ENCODE assay signal across 2 cellular contexts in genomic region chr7:78510580-78511188, GRCh38.
TF ChIP-seq lines count a peak whose summit lies in the region.

No MANE protein-coding gene starts in this region.

TF ChIP-seq in GM23338, 12 proteins besides CTCF, POLR2A, EP300 and RAD21 (continued from another document):
- TF ChIP-seq ZNF462 (CRISPR knock-in tag; IDR thresholded peaks at IDR 0.05): no peak
- TF ChIP-seq NANOG (IDR thresholded peaks at IDR 0.05; ENCODE audit: borderline replicate concordance): no peak
- no peak for TF ChIP-seq ZNF114 (CRISPR knock-in tag; IDR thresholded peaks at IDR 0.05)
- no peak for TF ChIP-seq EZH2 (IDR thresholded peaks at IDR 0.05; ENCODE audit: low read depth, unreplicated experiment)
- no peak for TF ChIP-seq ETS1 (IDR thresholded peaks at IDR 0.05)
- no peak for TF ChIP-seq STAT1 (IDR thresholded peaks at IDR 0.05; ENCODE audit: unreplicated experiment)

TF ChIP-seq in WTC11, 78 proteins besides CTCF, POLR2A, EP300 and RAD21 (continued from another document):
- TF ChIP-seq ZNF532 (CRISPR knock-in tag; IDR thresholded peaks at IDR 0.05; ENCODE audit: borderline replicate concordance) (no peak), ELF4 (CRISPR knock-in tag; IDR thresholded peaks at IDR 0.05; ENCODE audit: low read depth) (no peak), NFATC4 (CRISPR knock-in tag; IDR thresholded peaks at IDR 0.05) (no peak), IRF2 (CRISPR knock-in tag; IDR thresholded peaks at IDR 0.05; ENCODE audit: borderline replicate concordance, low read depth) (no peak), SOX15 (CRISPR knock-in tag; IDR thresholded peaks at IDR 0.05) (no peak)
